In the genomic region with DNA sequence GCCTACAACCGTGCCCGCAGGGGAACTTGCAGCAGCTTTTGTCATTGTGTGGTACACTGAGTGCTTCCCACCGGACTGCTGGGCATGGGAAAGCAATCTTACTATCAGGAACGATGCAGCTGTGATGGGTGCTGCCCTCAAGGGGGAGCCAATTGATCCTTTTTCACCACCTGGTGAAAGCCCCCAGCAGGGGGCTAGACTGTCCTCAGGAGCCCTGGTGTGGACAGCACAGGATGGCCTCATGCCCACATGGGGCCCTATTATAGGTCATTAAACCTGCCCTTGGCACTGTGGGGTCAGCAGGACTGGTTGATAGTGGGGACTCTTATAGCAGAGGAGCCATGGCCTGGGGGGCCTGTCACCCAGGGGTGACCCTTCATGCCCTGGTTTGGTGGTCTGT, we compare ENCODE assay signal across 20 cellular contexts.
DNase-seq lines count a peak whose midpoint lies in the region; ATAC-seq, FAIRE-seq and TF ChIP-seq lines count a peak whose summit lies in the region.
"Had no signal": no experiment of that assay in that cellular context is flagged by ENCODE, and none has a peak within 500 bp of the region (broad histone marks: within the 10 kb centered on the region; RNA-seq: fewer than 3 reads in every experiment).

No MANE protein-coding gene starts in this region.

- TF ChIP-seq CTCF in BE2C (IDR thresholded peaks at IDR 0.05; ENCODE audit: low read depth, low read length) = peak; percentile 21; the same call in 1 of the 2 replicates
- peak; percentile 24; the same call in 1 of the 2 replicates for TF ChIP-seq CTCF in IMR-90 (conservative IDR thresholded peaks at IDR 0.05; ENCODE audit: low read depth, low read length)
- TF ChIP-seq CTCF in bronchial epithelial cell (IDR thresholded peaks at IDR 0.05; ENCODE audit: insufficient read depth, low read length, severe bottlenecking) = peak; percentile 7
- TF ChIP-seq CTCF in neural crest cell (conservative IDR thresholded peaks at IDR 0.05) = peak; percentile 22

- H3K4me1 ChIP-seq in BE2C = peaks cover 17% of the 10 kb centered on the region
- peaks cover 29% of the 10 kb centered on the region for H3K4me1 ChIP-seq in IMR-90 (ENCODE audit: control insufficient read depth, insufficient read depth, low read length)
- H3K4me1 ChIP-seq: right lobe of liver had no signal

- no peak for ATAC-seq in IMR-90 (ENCODE audit: low read depth)
- ATAC-seq: left cardiac atrium, right lobe of liver had no signal

- CTCF ChIA-PET in IMR-90 (lab: Yijun Ruan, JAX) = no interaction called here

- H3K18ac ChIP-seq in IMR-90 (ENCODE audit: low read depth, low read length) = no peak overlapping the region

- H3K36me3 ChIP-seq in BE2C = no peaks in the 10 kb centered on the region
- H3K36me3 ChIP-seq in IMR-90 (ENCODE audit: control insufficient read depth, insufficient read depth, low read length) = no peaks in the 10 kb centered on the region; the same call in none of the 2 replicates
- no peaks in the 10 kb centered on the region for H3K36me3 ChIP-seq in bronchial epithelial cell (ENCODE audit: control insufficient read depth, insufficient read depth, low read length)
- H3K36me3 ChIP-seq: right lobe of liver had no signal

- DNase-seq in BE2C = no peak
- DNase-seq in IMR-90 = no peak
- no peak for DNase-seq in bronchial epithelial cell (ENCODE audit: low read depth)
- no peak for DNase-seq in neural crest cell (ENCODE audit: low read depth, low spot score)
- no peak for DNase-seq in NCI-H345 (lab: John Stamatoyannopoulos, UW)
- no peak for DNase-seq in NOMO-1 treated with dmso at 0.1 percent for 144 hours (lab: John Stamatoyannopoulos, UW; ENCODE audit: unreplicated experiment)
- DNase-seq in GM03348 (ENCODE audit: low spot score) = no peak
- no peak for DNase-seq in COLO829 (ENCODE audit: low spot score)
- DNase-seq: activated CD4-positive, alpha-beta T cell treated with anti-CD3 and anti-CD28 coated beads for 1 hour; GOT3; left cardiac atrium; NCI-H2227 treated with DMSO at 0.1 percent for 48 hours; NK-92 treated with Interleukin-12 subunit alpha and Interleukin-12 subunit beta, amount 100 ng/mL, for 24 hours; nucleus accumbens; Right ventricle myocardium superior had no signal

- no peak overlapping the region for H3K4ac ChIP-seq in IMR-90 (ENCODE audit: low read depth, low read length)

- no peaks in the 10 kb centered on the region for H3K27me3 Mint-ChIP-seq in neural crest cell (ENCODE audit: low read depth)
- H3K27me3 Mint-ChIP-seq: B cell had no signal

- intact Hi-C loops in IMR-90 (cut with micrococcal nuclease) = no loop called here

- no peak overlapping the region for H2AFZ ChIP-seq in IMR-90 (replicated peaks; ENCODE audit: low read length, poor library complexity)

- H3K4me3 Mint-ChIP-seq in neural crest cell = no peak overlapping the region
- H3K4me3 Mint-ChIP-seq: B cell; T-helper 2 cell treated with Interferon-gamma antibody and Interleukin-4, amounts not matched to agents 5 μg/mL and 100 μg/mL, for 36 hours had no signal

- no peak overlapping the region for H2BK20ac ChIP-seq in IMR-90 (ENCODE audit: low read depth, low read length)

- no peak overlapping the region for H3K27ac Mint-ChIP-seq in neural crest cell (ENCODE audit: unreplicated experiment)
- H3K27ac Mint-ChIP-seq: activated T-helper 2 cell treated with anti-CD3 and anti-CD28 coated beads, Interferon-gamma antibody, Interleukin-2, Interleukin-4, amounts not matched to agents 10 μg/mL and 5 μg/mL and 100 μg/mL, durations not matched to agents 14 hours and 24 hours and 36 hours; B cell; T-helper 2 cell treated with Interferon-gamma antibody and Interleukin-4, amounts not matched to agents 5 μg/mL and 100 μg/mL, for 36 hours had no signal

- peaks cover 39 to 96% of the 10 kb centered on the region in 2 experiments for H3K79me1 ChIP-seq in IMR-90 (ENCODE audit: low read depth in 1 of 2, low read length in 2 of 2)

- H3K23ac ChIP-seq in IMR-90 (ENCODE audit: low read depth, low read length) = no peak overlapping the region

- dilution Hi-C loops in IMR-90 (cut with HindIII; ENCODE audit: low sequenced_read_pairs, unreplicated experiment) = no loop called here

- H2BK120ac ChIP-seq in IMR-90 (ENCODE audit: low read depth, low read length) = no peak overlapping the region

- H4K91ac ChIP-seq in IMR-90 (ENCODE audit: insufficient read depth, low read depth, low read length) = no peak overlapping the region

- H3K27me3 ChIP-seq in BE2C (no peaks in the 10 kb centered on the region), IMR-90 (ENCODE audit: control insufficient read depth, insufficient read depth, low read length) (no peaks in the 10 kb centered on the region), bronchial epithelial cell (ENCODE audit: control insufficient read depth, insufficient read depth, low read length) (no peaks in the 10 kb centered on the region)
- H3K27me3 ChIP-seq: right lobe of liver had no signal

- no peak overlapping the region for H3K27ac ChIP-seq in IMR-90 (ENCODE audit: insufficient read depth, low read length)
- H3K27ac ChIP-seq: right lobe of liver had no signal

- no peak overlapping the region for H4K5ac ChIP-seq in IMR-90 (ENCODE audit: low read depth, low read length)

- no peak overlapping the region for H2BK15ac ChIP-seq in IMR-90 (ENCODE audit: low read depth, low read length)

- H3K4me3 ChIP-seq in BE2C (ENCODE audit: low read depth, low read length) (no peak overlapping the region), IMR-90 (ENCODE audit: insufficient read depth, low read depth, low read length) (no peak overlapping the region), bronchial epithelial cell (ENCODE audit: low read depth, low read length) (no peak overlapping the region)
- H3K4me3 ChIP-seq: right lobe of liver had no signal

- in situ Hi-C loops in IMR-90 (cut with MboI; ENCODE audit: low sequenced_read_pairs) = no loop called here

- H2AK9ac ChIP-seq in IMR-90 (replicated peaks; ENCODE audit: low read depth, low read length, poor library complexity) = no peak overlapping the region

- 100% methylated on average over 2 of the region's 4 CpGs; no CpG with 5 or more reads in 1 of the 2 experiments for WGBS in IMR-90 (ENCODE audit: extremely low coverage in 2 of 2, insufficient read length in 1 of 2), 2 experiments

- peak; percentile 31; the same call in 1 of the 2 replicates for TF ChIP-seq RAD21 in IMR-90 (IDR thresholded peaks at IDR 0.05; ENCODE audit: low read length)

- no TSS peak for BruUV-seq in IMR-90 (replicated peaks; lab: Mats Ljungman, UMichigan)

- no peaks in the 10 kb centered on the region for H3K9me3 ChIP-seq in BE2C
- H3K9me3 ChIP-seq in IMR-90 (ENCODE audit: control insufficient read depth, insufficient read depth, low read length) = no peaks in the 10 kb centered on the region
- H3K9me3 ChIP-seq: right lobe of liver had no signal

- FAIRE-seq in bronchial epithelial cell (lab: Jason Lieb, UNC) = no peak
- FAIRE-seq: frontal cortex had no signal

- H3K4me2 ChIP-seq in IMR-90 (ENCODE audit: low read depth, low read length) = no peak overlapping the region

- POLR2A ChIA-PET in IMR-90 (lab: Charles Lee; ENCODE audit: unreplicated experiment) = no interaction called here

- H3K14ac ChIP-seq in IMR-90 (replicated peaks; ENCODE audit: low read depth, low read length) = no peak overlapping the region

- H3K9me1 ChIP-seq in IMR-90 (ENCODE audit: insufficient read depth, low read length) = peaks cover 65% of the 10 kb centered on the region

- H4K8ac ChIP-seq in IMR-90 (ENCODE audit: low read depth in 2 of 2, low read length in 2 of 2) = no peak overlapping the region

- H3K4me1 Mint-ChIP-seq in neural crest cell = peaks cover 41% of the 10 kb centered on the region
- H3K4me1 Mint-ChIP-seq: B cell had no signal

- no peaks in the 10 kb centered on the region for H3K36me3 Mint-ChIP-seq in neural crest cell (ENCODE audit: low read depth)

- no peaks in the 10 kb centered on the region for H3K9me3 Mint-ChIP-seq in neural crest cell
- H3K9me3 Mint-ChIP-seq: activated T-helper 2 cell treated with anti-CD3 and anti-CD28 coated beads, Interferon-gamma antibody, Interleukin-2, Interleukin-4, amounts not matched to agents 10 μg/mL and 5 μg/mL and 100 μg/mL, durations not matched to agents 14 hours and 24 hours and 36 hours; T-helper 2 cell treated with Interferon-gamma antibody and Interleukin-4, amounts not matched to agents 5 μg/mL and 100 μg/mL, for 36 hours had no signal

- peaks cover 70% of the 10 kb centered on the region for H4K20me1 ChIP-seq in IMR-90 (ENCODE audit: insufficient read depth, low read length)

- no peak overlapping the region for H3K9ac ChIP-seq in IMR-90 (ENCODE audit: low read depth, low read length)

- H3K56ac ChIP-seq in IMR-90 (ENCODE audit: extremely low read depth, insufficient read depth, low read length) = no peak overlapping the region

- no peak for TF ChIP-seq POLR2A in IMR-90 (IDR thresholded peaks at IDR 0.05; ENCODE audit: low read depth, low read length)

- H2AK5ac ChIP-seq in IMR-90 (ENCODE audit: low read depth, low read length) = peak overlapping the region; percentile 7; the same call in 1 of the 2 replicates

- H2BK5ac ChIP-seq in IMR-90 (ENCODE audit: low read depth, low read length, poor library complexity, severe bottlenecking) = no peak overlapping the region

TF ChIP-seq in IMR-90, 13 proteins besides CTCF, POLR2A, EP300 and RAD21 (continues in another document):
- TF ChIP-seq CHD1 (IDR thresholded peaks at IDR 0.05; ENCODE audit: low read depth, low read length) (no peak), RFX5 (IDR thresholded peaks at IDR 0.05; ENCODE audit: low read depth, low read length) (no peak), MXI1 (IDR thresholded peaks at IDR 0.05; ENCODE audit: borderline replicate concordance, low read depth, low read length) (no peak), SMC3 (IDR thresholded peaks at IDR 0.05; ENCODE audit: low read depth, low read length) (no peak), CEBPB (IDR thresholded peaks at IDR 0.05; ENCODE audit: low read depth, low read length) (no peak)
- TF ChIP-seq, protein P1, sequence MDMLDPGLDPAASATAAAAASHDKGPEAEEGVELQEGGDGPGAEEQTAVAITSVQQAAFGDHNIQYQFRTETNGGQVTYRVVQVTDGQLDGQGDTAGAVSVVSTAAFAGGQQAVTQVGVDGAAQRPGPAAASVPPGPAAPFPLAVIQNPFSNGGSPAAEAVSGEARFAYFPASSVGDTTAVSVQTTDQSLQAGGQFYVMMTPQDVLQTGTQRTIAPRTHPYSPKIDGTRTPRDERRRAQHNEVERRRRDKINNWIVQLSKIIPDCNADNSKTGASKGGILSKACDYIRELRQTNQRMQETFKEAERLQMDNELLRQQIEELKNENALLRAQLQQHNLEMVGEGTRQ (IDR thresholded peaks at IDR 0.05; ENCODE audit: low read depth, low read length) = no peak
- TF ChIP-seq, protein P2, sequence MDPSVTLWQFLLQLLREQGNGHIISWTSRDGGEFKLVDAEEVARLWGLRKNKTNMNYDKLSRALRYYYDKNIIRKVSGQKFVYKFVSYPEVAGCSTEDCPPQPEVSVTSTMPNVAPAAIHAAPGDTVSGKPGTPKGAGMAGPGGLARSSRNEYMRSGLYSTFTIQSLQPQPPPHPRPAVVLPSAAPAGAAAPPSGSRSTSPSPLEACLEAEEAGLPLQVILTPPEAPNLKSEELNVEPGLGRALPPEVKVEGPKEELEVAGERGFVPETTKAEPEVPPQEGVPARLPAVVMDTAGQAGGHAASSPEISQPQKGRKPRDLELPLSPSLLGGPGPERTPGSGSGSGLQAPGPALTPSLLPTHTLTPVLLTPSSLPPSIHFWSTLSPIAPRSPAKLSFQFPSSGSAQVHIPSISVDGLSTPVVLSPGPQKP (IDR thresholded peaks at IDR 0.05; ENCODE audit: borderline replicate concordance, low read depth, low read length) = no peak
